ENCODE assay signal across 15 cellular contexts in the genomic region with DNA sequence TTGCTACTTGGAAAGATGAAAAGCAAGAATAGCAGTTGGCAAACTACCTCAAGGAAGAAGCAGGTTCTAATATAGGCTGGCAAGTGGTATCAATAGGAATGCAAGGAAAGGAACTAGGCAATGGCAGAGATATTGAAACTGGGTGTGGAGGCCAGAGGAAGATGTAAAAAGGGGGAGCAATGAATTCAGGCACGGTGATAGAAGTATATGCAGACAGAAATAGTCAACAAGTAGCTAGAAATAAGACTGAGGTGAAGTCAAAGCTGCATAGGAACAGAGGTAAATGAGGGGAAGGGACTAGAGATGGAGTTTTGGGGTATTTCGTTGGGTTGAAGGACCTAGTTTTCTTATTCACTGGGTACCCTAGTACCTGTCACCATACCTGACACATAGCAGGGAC. TPM values are rescaled to one million over a fixed set of nuclear protein-coding genes. Genes with fewer than 3 reads are reported as not detected.
A peak's percentile ranks its signal among the peaks of the same experiment; 100 is the strongest.
DNase-seq lines count a peak whose midpoint lies in the region; ATAC-seq and TF ChIP-seq lines count a peak whose summit lies in the region.
"Had no signal": no experiment of that assay in that cellular context is flagged by ENCODE, and none has a peak within 500 bp of the region (broad histone marks: within the 10 kb centered on the region; RNA-seq: fewer than 3 reads in every experiment).

No MANE protein-coding gene starts in this region.

- TF ChIP-seq POLR2A in breast epithelium (IDR thresholded peaks at IDR 0.05), result no peak
- no peak for TF ChIP-seq POLR2A in uterus (IDR thresholded peaks at IDR 0.05)

- dilution Hi-C loops in mammary epithelial cell (cut with HindIII; ENCODE audit: low sequenced_read_pairs), result no loop called here

- peak overlapping the region; percentile 100 for H3K27ac Mint-ChIP-seq in activated CD8-positive, alpha-beta T cell treated with anti-CD3 and anti-CD28 coated beads, Interleukin-2, amount 10 ng/mL, durations not matched to agents 7 days and 5 days

- H3K9me3 ChIP-seq in breast epithelium (no peaks in the 10 kb centered on the region), mammary epithelial cell (replicated peaks; ENCODE audit: insufficient read depth, low read length) (no peaks in the 10 kb centered on the region), mesenchymal stem cell (ENCODE audit: control insufficient read depth, low read length) (no peaks in the 10 kb centered on the region), uterus (no peaks in the 10 kb centered on the region)
- H3K9me3 ChIP-seq: Peyer's patch, tibial nerve had no signal

- H3K4me1 ChIP-seq in breast epithelium (peaks cover 0 to 3% of the 10 kb centered on the region in 2 donors), mammary epithelial cell (ENCODE audit: insufficient read depth, low read length) (peaks cover 13% of the 10 kb centered on the region), mesenchymal stem cell (ENCODE audit: control insufficient read depth, insufficient read depth, low read depth, low read length) (peaks cover under 1% of the 10 kb centered on the region), uterus (peaks cover 7 to 11% of the 10 kb centered on the region in 2 donors)

- H3K9me3 Mint-ChIP-seq in activated CD8-positive, alpha-beta T cell treated with anti-CD3 and anti-CD28 coated beads, Interleukin-2, amount 10 ng/mL, durations not matched to agents 7 days and 5 days (ENCODE audit: insufficient read depth), result peaks cover 4% of the 10 kb centered on the region

- intact Hi-C loops in breast epithelium (cut with DNase I; ENCODE audit: low total_unique reads), result no loop called here
- intact Hi-C loops in mammary epithelial cell (cut with micrococcal nuclease), result no loop called here
- intact Hi-C loops in uterus (cut with DNase I; ENCODE audit: low total_unique reads), result no loop called here

- BruUV-seq in mammary epithelial cell (replicated peaks; lab: Mats Ljungman, UMichigan), result no TSS peak

- H3K27ac ChIP-seq in breast epithelium (peak overlapping the region; percentile 16 to 33), mammary epithelial cell (ENCODE audit: insufficient read depth, low read depth, low read length) (no peak overlapping the region), mesenchymal stem cell (ENCODE audit: low read length, poor library complexity, severe bottlenecking) (peak overlapping the region; percentile 10), uterus (peak overlapping the region; percentile 13 to 100)

- H2BK120ac ChIP-seq in mesenchymal stem cell (ENCODE audit: low read depth, low read length), result no peak overlapping the region

- peaks cover 50% of the 10 kb centered on the region for H3K36me3 Mint-ChIP-seq in activated CD8-positive, alpha-beta T cell treated with anti-CD3 and anti-CD28 coated beads, Interleukin-2, amount 10 ng/mL, durations not matched to agents 7 days and 5 days (ENCODE audit: low read depth)

- H4K8ac ChIP-seq in mesenchymal stem cell (ENCODE audit: low read length), result no peak overlapping the region

- H4K91ac ChIP-seq in mesenchymal stem cell (ENCODE audit: low read length), result no peak overlapping the region

- no peak overlapping the region for H3K4ac ChIP-seq in mesenchymal stem cell (ENCODE audit: low read depth in 1 of 2, low read length in 2 of 2)

- no peak for ATAC-seq in activated CD8-positive, alpha-beta T cell treated with anti-CD3 and anti-CD28 coated beads, Interleukin-2, amount 10 ng/mL, durations not matched to agents 7 days and 5 days
- ATAC-seq in HG02759 (IDR thresholded peaks at IDR 0.05; ENCODE audit: unreplicated experiment), result no peak

- H3K14ac ChIP-seq in mesenchymal stem cell (ENCODE audit: low read length in 2 of 2), result no peak overlapping the region

- H3K4me3 ChIP-seq in breast epithelium, result no peak overlapping the region
- H3K4me3 ChIP-seq in mammary epithelial cell (replicated peaks in 1 of 3; ENCODE audit: insufficient read depth in 1 of 3, low read depth in 2 of 3, low read length in 3 of 3), result no peak overlapping the region
- H3K4me3 ChIP-seq in mesenchymal stem cell (ENCODE audit: insufficient read depth in 1 of 2, low read depth in 1 of 2, low read length in 2 of 2), result no peak overlapping the region
- no peak overlapping the region for H3K4me3 ChIP-seq in uterus
- H3K4me3 ChIP-seq: lung, Peyer's patch, tibial nerve had no signal

- no peak overlapping the region for H3K18ac ChIP-seq in mesenchymal stem cell (ENCODE audit: low read depth in 1 of 2, low read length in 2 of 2)

- H2AFZ ChIP-seq in mammary epithelial cell (ENCODE audit: low read depth, low read length) (no peak overlapping the region), mesenchymal stem cell (ENCODE audit: low read depth, low read length) (no peak overlapping the region)

- TF ChIP-seq CTCF in breast epithelium (IDR thresholded peaks at IDR 0.05) (no peak), mammary epithelial cell (conservative IDR thresholded peaks at IDR 0.05 in 1 of 2, IDR thresholded peaks at IDR 0.05 in 1 of 2; ENCODE audit: extremely low read depth in 1 of 2, insufficient read depth in 1 of 2, low read depth in 1 of 2, low read length in 2 of 2) (no peak), uterus (IDR thresholded peaks at IDR 0.05) (no peak)

- H2AK5ac ChIP-seq in mesenchymal stem cell (ENCODE audit: low read length, severe bottlenecking), result no peak overlapping the region

- H3K27me3 ChIP-seq in breast epithelium, result no peaks in the 10 kb centered on the region
- no peaks in the 10 kb centered on the region for H3K27me3 ChIP-seq in mammary epithelial cell (ENCODE audit: insufficient read depth, low read length)
- no peaks in the 10 kb centered on the region for H3K27me3 ChIP-seq in mesenchymal stem cell (ENCODE audit: control insufficient read depth in 1 of 2, insufficient read depth in 1 of 2, low read length in 2 of 2)
- H3K27me3 ChIP-seq in uterus, result no peaks in the 10 kb centered on the region
- H3K27me3 ChIP-seq: Peyer's patch, tibial nerve had no signal

- no peaks in the 10 kb centered on the region for H4K20me1 ChIP-seq in mammary epithelial cell (ENCODE audit: insufficient read depth, low read length)

- peak overlapping the region; percentile 41 for H3K4me3 Mint-ChIP-seq in activated CD8-positive, alpha-beta T cell treated with anti-CD3 and anti-CD28 coated beads, Interleukin-2, amount 10 ng/mL, durations not matched to agents 7 days and 5 days

- no peaks in the 10 kb centered on the region for H3K27me3 Mint-ChIP-seq in activated CD8-positive, alpha-beta T cell treated with anti-CD3 and anti-CD28 coated beads, Interleukin-2, amount 10 ng/mL, durations not matched to agents 7 days and 5 days (ENCODE audit: low read depth)

- H2BK5ac ChIP-seq in mesenchymal stem cell (ENCODE audit: low read depth, low read length, poor library complexity, severe bottlenecking), result no peak overlapping the region

- 100% methylated on average over 2 of the region's 2 CpGs for WGBS in mammary epithelial cell (ENCODE audit: low coverage, missing lambda C conversion rate)
- 90% methylated on average over 2 of the region's 2 CpGs for WGBS in mesenchymal stem cell

- CTCF ChIA-PET in mammary epithelial cell (lab: Charles Lee; ENCODE audit: low non-redundant PET), result no interaction called here
- CTCF ChIA-PET in activated CD8-positive, alpha-beta T cell treated with anti-CD3 and anti-CD28 coated beads, Interleukin-2, amount 10 ng/mL, durations not matched to agents 7 days and 5 days (lab: Charles Lee), result interaction anchor here (1.0 to 2.5 kb wide), 11 partner anchors 13 to 179 kb away, joined by 3 to 15 read pairs (median 4); no protein-coding TSS in a partner anchor

- peaks cover 1% of the 10 kb centered on the region for H3K79me1 ChIP-seq in mesenchymal stem cell (replicated peaks; ENCODE audit: low read length, poor library complexity, severe bottlenecking)

- H3K23ac ChIP-seq in mesenchymal stem cell (ENCODE audit: low read length in 2 of 2), result no peak overlapping the region

- H3K9ac ChIP-seq in mammary epithelial cell (ENCODE audit: insufficient read depth, low read length) (no peak overlapping the region), mesenchymal stem cell (ENCODE audit: low read length) (no peak overlapping the region)

- H3K4me2 ChIP-seq in mammary epithelial cell (ENCODE audit: insufficient read depth, low read depth, low read length) (no peak overlapping the region), mesenchymal stem cell (ENCODE audit: low read length, poor library complexity, severe bottlenecking) (no peak overlapping the region)

- H3K79me2 ChIP-seq in mammary epithelial cell (ENCODE audit: insufficient read depth, low read length), result peaks cover 26% of the 10 kb centered on the region

- no peak overlapping the region for H2BK12ac ChIP-seq in mesenchymal stem cell (ENCODE audit: low read length in 2 of 2)

- DNase-seq in breast epithelium (ENCODE audit: low spot score in 2 of 2) (no peak), mammary epithelial cell (no peak), mesenchymal stem cell (no peak), uterus (no peak), COLO668 (lab: John Stamatoyannopoulos, UW; ENCODE audit: unreplicated experiment) (no peak)
- no peak for DNase-seq in activated CD8-positive, alpha-beta T cell treated with anti-CD3 and anti-CD28 coated beads, Interleukin-2, amount 10 ng/mL, durations not matched to agents 7 days and 5 days
- DNase-seq in stimulated activated naive CD4-positive, alpha-beta T cell treated with Interleukin-2 at 50 U/mL for 16 hours (lab: John Stamatoyannopoulos, UW), result no peak
- DNase-seq: activated CD4-positive, CD25-positive, alpha-beta regulatory T cell; AML-193; anterior cingulate cortex; GDM1 had no signal

- H2BK15ac ChIP-seq in mesenchymal stem cell (ENCODE audit: low read depth, poor library complexity, severe bottlenecking), result no peak overlapping the region

- peaks cover 52% of the 10 kb centered on the region for H3K4me1 Mint-ChIP-seq in activated CD8-positive, alpha-beta T cell treated with anti-CD3 and anti-CD28 coated beads, Interleukin-2, amount 10 ng/mL, durations not matched to agents 7 days and 5 days (ENCODE audit: low read depth)

- H3K36me3 ChIP-seq in breast epithelium, result no peaks in the 10 kb centered on the region
- H3K36me3 ChIP-seq in mammary epithelial cell (ENCODE audit: insufficient read depth, low read length), result no peaks in the 10 kb centered on the region
- H3K36me3 ChIP-seq in mesenchymal stem cell (ENCODE audit: control insufficient read depth in 1 of 2, insufficient read depth in 2 of 2, low read depth in 1 of 2, low read length in 2 of 2), result peaks cover 7 to 25% of the 10 kb centered on the region in 2 experiments
- no peaks in the 10 kb centered on the region for H3K36me3 ChIP-seq in uterus
- H3K36me3 ChIP-seq: Peyer's patch had no signal

- POLR2A ChIA-PET in activated CD8-positive, alpha-beta T cell treated with anti-CD3 and anti-CD28 coated beads, Interleukin-2, amount 10 ng/mL, durations not matched to agents 7 days and 5 days (lab: Charles Lee), result interaction anchor here (0.7 to 14.2 kb wide), 9 partner anchors 13 to 202 kb away, joined by 3 to 370 read pairs (median 5); a partner anchor contains a TSS

- in situ Hi-C loops in mammary epithelial cell (cut with MboI; ENCODE audit: low sequenced_read_pairs in 2 of 2), result loop anchor here in 1 of 2 donors (5.0 kb wide), 1 partner anchor 41 kb away; no protein-coding TSS in a partner anchor

RNA-seq across cellular contexts. Expression of a gene that starts 4.1 kb away (rescaled TPM):
- total RNA-seq in breast epithelium (100 to 1,000 TPM; 121 to 210 (median 145) TPM), mammary epithelial cell (100 to 1,000 TPM in 1 of 2 donors, 10 to 100 TPM in 1; 47.2 to 258 TPM), uterus (100 to 1,000 TPM in 2 of 4 donors, 10 to 100 TPM in 2; 55.5 to 294 (median 101) TPM)
- polyA plus RNA-seq in mammary epithelial cell, result 128 TPM
- 119 TPM for polyA minus RNA-seq in mammary epithelial cell
- 100 to 1,000 TPM; 516 to 518 TPM for total RNA-seq in activated CD8-positive, alpha-beta T cell treated with anti-CD3 and anti-CD28 coated beads, Interleukin-2, amount 10 ng/mL, durations not matched to agents 7 days and 5 days
- 232 TPM for polyA plus RNA-seq in mesenchymal stem cell (2013, experiment 1 of 2)
- 289 TPM for polyA plus RNA-seq in mesenchymal stem cell (2013, experiment 2 of 2)
